22 cellular contexts compared by ENCODE assay signal in the genomic region with DNA sequence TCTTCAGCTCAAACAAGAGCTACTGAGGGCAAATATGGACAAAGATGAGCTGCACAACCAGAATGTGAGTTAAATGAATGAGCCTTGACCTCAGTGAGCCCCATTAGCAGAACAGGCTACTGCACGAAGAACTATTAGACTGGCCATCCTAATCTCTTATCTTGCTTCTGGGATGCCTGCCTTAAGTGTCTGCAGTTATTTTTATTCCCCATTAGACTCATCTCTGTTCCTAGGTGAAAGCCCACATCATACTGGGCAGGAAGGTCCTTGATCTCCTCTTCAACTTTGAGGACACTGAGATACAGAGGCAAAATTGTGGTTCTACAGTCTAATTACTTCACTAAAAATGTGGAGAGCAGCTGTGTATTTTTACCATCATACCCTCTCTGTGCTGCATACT.
"Had no signal": no experiment of that assay in that cellular context is flagged by ENCODE, and none has a peak within 500 bp of the region (broad histone marks: within the 10 kb centered on the region; RNA-seq: fewer than 3 reads in every experiment).

No MANE protein-coding gene starts in this region.

- H3K4me1 Mint-ChIP-seq: stimulated activated memory B cell treated with anti-CD40 and anti-IgM and Interleukin-4, amounts not matched to agents 10 μg/mL and 1 μg/mL and 100 μg/mL, for 72 hours had no signal

- H3K4me3 Mint-ChIP-seq: nephron; stimulated activated memory B cell treated with anti-CD40 and anti-IgM and Interleukin-4, amounts not matched to agents 10 μg/mL and 1 μg/mL and 100 μg/mL, for 72 hours had no signal

- H3K27ac ChIP-seq: coronary artery, skin epidermis, suprapubic skin, transverse colon, WERI-Rb-1 had no signal

- H3K4me3 ChIP-seq: coronary artery, skin epidermis, stomach, suprapubic skin, transverse colon had no signal

- H3K27me3 ChIP-seq: stomach, suprapubic skin, transverse colon had no signal

- H3K9me3 Mint-ChIP-seq: nephron; stimulated activated memory B cell treated with anti-CD40 and anti-IgM and Interleukin-4, amounts not matched to agents 10 μg/mL and 1 μg/mL and 100 μg/mL, for 72 hours had no signal

- H3K9me3 ChIP-seq: stomach, suprapubic skin, transverse colon had no signal

- H3K27ac Mint-ChIP-seq: nephron; stimulated activated memory B cell treated with anti-CD40 and anti-IgM and Interleukin-4, amounts not matched to agents 10 μg/mL and 1 μg/mL and 100 μg/mL, for 72 hours had no signal

- H3K36me3 Mint-ChIP-seq: stimulated activated memory B cell treated with anti-CD40 and anti-IgM and Interleukin-4, amounts not matched to agents 10 μg/mL and 1 μg/mL and 100 μg/mL, for 72 hours had no signal

- DNase-seq: activated CD4-positive, alpha-beta T cell treated with anti-CD3 and anti-CD28 coated beads for 48 hours; activated CD4-positive, alpha-beta T cell treated with anti-CD3 and anti-CD28 coated beads, Interleukin-2, amount 50 U/mL, for 48 hours; activated CD8-positive, alpha-beta memory T cell treated with anti-CD3 and anti-CD28 coated beads for 24 hours; activated gamma-delta T cell; activated naive CD4-positive, alpha-beta T cell treated with anti-CD3 and anti-CD28 coated beads, Interleukin-2, amount 50 U/mL, for 16 hours; activated T-cell treated with anti-CD3 and anti-CD28 coated beads, Interleukin-2, amount 50 U/mL, for 1 hour; anterior cingulate cortex; cerebellar nuclear complex; mammary epithelial cell; posterior cingulate gyrus; stimulated activated CD4-positive, alpha-beta T cell treated with anti-CD3 and anti-CD28 coated beads, Interleukin-4, amount 100 ng/mL, for 24 hours; stomach; T-helper 1 cell; transverse colon; WERI-Rb-1 had no signal

- ATAC-seq: activated CD4-positive, CD25-positive, alpha-beta regulatory T cell treated with anti-CD3 and anti-CD28 coated beads, Interleukin-2, amount 50 U/mL, for 24 hours; sciatic nerve; stimulated activated memory B cell treated with anti-CD40 and anti-IgM and Interleukin-4, amounts not matched to agents 10 μg/mL and 1 μg/mL and 100 μg/mL, for 72 hours had no signal

- H3K27me3 Mint-ChIP-seq: stimulated activated memory B cell treated with anti-CD40 and anti-IgM and Interleukin-4, amounts not matched to agents 10 μg/mL and 1 μg/mL and 100 μg/mL, for 72 hours had no signal
